In genomic region chr2:26172189-26172865, GRCh38 we compare ENCODE assay signal across 1 cellular context.
TF ChIP-seq lines count a peak whose summit lies in the region.

No MANE protein-coding gene starts in this region.

TF ChIP-seq in HEK293, 187 proteins besides CTCF, POLR2A, EP300 and RAD21 (continued from another document):
- TF ChIP-seq, protein P1, sequence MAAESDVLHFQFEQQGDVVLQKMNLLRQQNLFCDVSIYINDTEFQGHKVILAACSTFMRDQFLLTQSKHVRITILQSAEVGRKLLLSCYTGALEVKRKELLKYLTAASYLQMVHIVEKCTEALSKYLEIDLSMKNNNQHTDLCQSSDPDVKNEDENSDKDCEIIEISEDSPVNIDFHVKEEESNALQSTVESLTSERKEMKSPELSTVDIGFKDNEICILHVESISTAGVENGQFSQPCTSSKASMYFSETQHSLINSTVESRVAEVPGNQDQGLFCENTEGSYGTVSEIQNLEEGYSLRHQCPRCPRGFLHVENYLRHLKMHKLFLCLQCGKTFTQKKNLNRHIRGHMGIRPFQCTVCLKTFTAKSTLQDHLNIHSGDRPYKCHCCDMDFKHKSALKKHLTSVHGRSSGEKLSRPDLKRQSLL (tag by site-specific recombination; IDR thresholded peaks at IDR 0.05) = 0 out of 2 replicates have a peak, but pooled peaks have one; percentile 16
- TF ChIP-seq ZNF248 (tag by site-specific recombination; IDR thresholded peaks at IDR 0.05) (no peak), KLF8 (tag by site-specific recombination; IDR thresholded peaks at IDR 0.05) (peak; percentile 61; the same call in 1 of the 2 replicates), ZBTB48 (tag by site-specific recombination; IDR thresholded peaks at IDR 0.05) (no peak), ZNF555 (tag by site-specific recombination; conservative IDR thresholded peaks at IDR 0.05) (no peak), ZNF776 (tag by site-specific recombination; IDR thresholded peaks at IDR 0.05; ENCODE audit: borderline replicate concordance) (no peak), ZNF211 (tag by site-specific recombination; IDR thresholded peaks at IDR 0.05; ENCODE audit: low read depth) (no peak), KLF9 (tag by site-specific recombination; IDR thresholded peaks at IDR 0.05; ENCODE audit: low read depth) (0 out of 2 replicates have a peak, but pooled peaks have one; percentile 19), ZNF621 (tag by site-specific recombination; IDR thresholded peaks at IDR 0.05) (no peak), ZNF398 (tag by site-specific recombination; IDR thresholded peaks at IDR 0.05) (no peak), ZFP37 (tag by site-specific recombination; IDR thresholded peaks at IDR 0.05) (no peak), KLF1 (tag by site-specific recombination; IDR thresholded peaks at IDR 0.05) (peak; percentile 83), ZBTB10 (tag by site-specific recombination; IDR thresholded peaks at IDR 0.05) (0 out of 2 replicates have a peak, but pooled peaks have one; percentile 23), SP7 (tag by site-specific recombination; IDR thresholded peaks at IDR 0.05) (no peak), ZNF501 (tag by site-specific recombination; IDR thresholded peaks at IDR 0.05) (no peak), ZNF10 (tag by site-specific recombination; IDR thresholded peaks at IDR 0.05) (peak; percentile 17; the same call in 1 of the 2 replicates)
- TF ChIP-seq, protein P2, sequence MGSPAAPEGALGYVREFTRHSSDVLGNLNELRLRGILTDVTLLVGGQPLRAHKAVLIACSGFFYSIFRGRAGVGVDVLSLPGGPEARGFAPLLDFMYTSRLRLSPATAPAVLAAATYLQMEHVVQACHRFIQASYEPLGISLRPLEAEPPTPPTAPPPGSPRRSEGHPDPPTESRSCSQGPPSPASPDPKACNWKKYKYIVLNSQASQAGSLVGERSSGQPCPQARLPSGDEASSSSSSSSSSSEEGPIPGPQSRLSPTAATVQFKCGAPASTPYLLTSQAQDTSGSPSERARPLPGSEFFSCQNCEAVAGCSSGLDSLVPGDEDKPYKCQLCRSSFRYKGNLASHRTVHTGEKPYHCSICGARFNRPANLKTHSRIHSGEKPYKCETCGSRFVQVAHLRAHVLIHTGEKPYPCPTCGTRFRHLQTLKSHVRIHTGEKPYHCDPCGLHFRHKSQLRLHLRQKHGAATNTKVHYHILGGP (tag by site-specific recombination; IDR thresholded peaks at IDR 0.05) = no peak
- TF ChIP-seq, protein P3, sequence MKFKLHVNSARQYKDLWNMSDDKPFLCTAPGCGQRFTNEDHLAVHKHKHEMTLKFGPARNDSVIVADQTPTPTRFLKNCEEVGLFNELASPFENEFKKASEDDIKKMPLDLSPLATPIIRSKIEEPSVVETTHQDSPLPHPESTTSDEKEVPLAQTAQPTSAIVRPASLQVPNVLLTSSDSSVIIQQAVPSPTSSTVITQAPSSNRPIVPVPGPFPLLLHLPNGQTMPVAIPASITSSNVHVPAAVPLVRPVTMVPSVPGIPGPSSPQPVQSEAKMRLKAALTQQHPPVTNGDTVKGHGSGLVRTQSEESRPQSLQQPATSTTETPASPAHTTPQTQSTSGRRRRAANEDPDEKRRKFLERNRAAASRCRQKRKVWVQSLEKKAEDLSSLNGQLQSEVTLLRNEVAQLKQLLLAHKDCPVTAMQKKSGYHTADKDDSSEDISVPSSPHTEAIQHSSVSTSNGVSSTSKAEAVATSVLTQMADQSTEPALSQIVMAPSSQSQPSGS (tag by site-specific recombination; IDR thresholded peaks at IDR 0.05; ENCODE audit: low read depth) = no peak
